33 cellular contexts compared by ENCODE assay signal in the genomic region with DNA sequence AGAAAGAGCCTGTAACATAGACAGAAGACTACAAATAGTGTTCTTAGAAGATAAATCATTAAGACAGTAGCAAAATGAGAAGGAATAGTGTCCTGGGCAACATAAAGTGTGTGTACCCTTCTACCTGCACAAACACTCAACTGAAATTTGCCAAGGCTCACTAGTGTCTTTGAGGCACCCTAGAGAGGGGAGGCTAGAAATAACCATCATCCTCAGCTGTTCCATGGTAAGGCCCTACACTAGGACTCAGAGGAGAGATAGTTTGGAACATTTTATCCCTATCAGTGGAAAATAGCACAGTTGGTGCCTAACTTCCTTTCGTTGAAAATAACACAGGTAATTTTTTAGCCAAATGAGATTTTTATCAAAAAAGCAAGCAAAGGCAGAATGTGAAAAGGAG.
"Had no signal": no experiment of that assay in that cellular context is flagged by ENCODE, and none has a peak within 500 bp of the region (broad histone marks: within the 10 kb centered on the region; RNA-seq: fewer than 3 reads in every experiment).

No MANE protein-coding gene starts in this region.

- H3K4me1 Mint-ChIP-seq: activated CD4-positive, alpha-beta memory T cell treated with anti-CD3 and anti-CD28 coated beads, Interleukin-2, amount 10 ng/mL, durations not matched to agents 7 days and 5 days; activated CD8-positive, alpha-beta memory T cell treated with anti-CD3 and anti-CD28 coated beads, Interleukin-2, amount 10 ng/mL, durations not matched to agents 7 days and 5 days; activated naive CD8-positive, alpha-beta T cell treated with anti-CD3 and anti-CD28 coated beads, Interleukin-2, amount 10 ng/mL, durations not matched to agents 7 days and 5 days had no signal

- H3K9ac ChIP-seq: KMS-11 had no signal

- H3K36me3 ChIP-seq: ascending aorta, Peyer's patch, SJCRH30, WERI-Rb-1 had no signal

- H3K27me3 ChIP-seq: ascending aorta, Peyer's patch, SJCRH30 had no signal

- H3K4me1 ChIP-seq: ascending aorta had no signal

- H3K4me3 ChIP-seq: ascending aorta, Peyer's patch, SJCRH30, SK-N-MC had no signal

- H3K27ac ChIP-seq: ascending aorta, KMS-11, Peyer's patch, RWPE1, SJCRH30, SK-N-MC, WERI-Rb-1 had no signal

- H3K27me3 Mint-ChIP-seq: activated CD4-positive, alpha-beta memory T cell treated with anti-CD3 and anti-CD28 coated beads, Interleukin-2, amount 10 ng/mL, durations not matched to agents 7 days and 5 days had no signal

- H3K4me3 Mint-ChIP-seq: activated CD4-positive, alpha-beta memory T cell treated with anti-CD3 and anti-CD28 coated beads, Interleukin-2, amount 10 ng/mL, durations not matched to agents 7 days and 5 days; activated CD8-positive, alpha-beta memory T cell treated with anti-CD3 and anti-CD28 coated beads, Interleukin-2, amount 10 ng/mL, durations not matched to agents 7 days and 5 days; activated naive CD8-positive, alpha-beta T cell treated with anti-CD3 and anti-CD28 coated beads, Interleukin-2, amount 10 ng/mL, durations not matched to agents 7 days and 5 days had no signal

- H3K4me2 ChIP-seq: KMS-11 had no signal

- H3K9me3 ChIP-seq: ascending aorta, Peyer's patch, SJCRH30 had no signal

- ATAC-seq: activated CD8-positive, alpha-beta memory T cell treated with anti-CD3 and anti-CD28 coated beads, Interleukin-2, amount 10 ng/mL, durations not matched to agents 7 days and 5 days; PC-3 had no signal

- H3K9me3 Mint-ChIP-seq: activated CD4-positive, alpha-beta memory T cell treated with anti-CD3 and anti-CD28 coated beads, Interleukin-2, amount 10 ng/mL, durations not matched to agents 7 days and 5 days; activated naive CD8-positive, alpha-beta T cell treated with anti-CD3 and anti-CD28 coated beads, Interleukin-2, amount 10 ng/mL, durations not matched to agents 7 days and 5 days had no signal

- H3K27ac Mint-ChIP-seq: activated CD4-positive, alpha-beta memory T cell treated with anti-CD3 and anti-CD28 coated beads, Interleukin-2, amount 10 ng/mL, durations not matched to agents 7 days and 5 days; activated CD8-positive, alpha-beta memory T cell treated with anti-CD3 and anti-CD28 coated beads, Interleukin-2, amount 10 ng/mL, durations not matched to agents 7 days and 5 days; activated naive CD8-positive, alpha-beta T cell treated with anti-CD3 and anti-CD28 coated beads, Interleukin-2, amount 10 ng/mL, durations not matched to agents 7 days and 5 days had no signal

- H3K36me3 Mint-ChIP-seq: activated CD8-positive, alpha-beta memory T cell treated with anti-CD3 and anti-CD28 coated beads, Interleukin-2, amount 10 ng/mL, durations not matched to agents 7 days and 5 days; activated naive CD8-positive, alpha-beta T cell treated with anti-CD3 and anti-CD28 coated beads, Interleukin-2, amount 10 ng/mL, durations not matched to agents 7 days and 5 days had no signal

- DNase-seq: activated CD4-positive, alpha-beta memory T cell treated with anti-CD3 and anti-CD28 coated beads, Interleukin-2, amount 10 ng/mL, durations not matched to agents 7 days and 5 days; activated CD4-positive, alpha-beta T cell treated with anti-CD3 and anti-CD28 coated beads for 1 hour; activated CD4-positive, alpha-beta T cell treated with anti-CD3 and anti-CD28 coated beads for 48 hours; activated CD4-positive, CD25-positive, alpha-beta regulatory T cell; activated CD8-positive, alpha-beta memory T cell treated with anti-CD3 and anti-CD28 coated beads for 24 hours; activated CD8-positive, alpha-beta memory T cell treated with anti-CD3 and anti-CD28 coated beads, Interleukin-2, amount 10 ng/mL, durations not matched to agents 7 days and 5 days; activated CD8-positive, alpha-beta memory T cell treated with anti-CD3 and anti-CD28 coated beads, Interleukin-2, amount 50 U/mL, for 48 hours; activated effector memory CD4-positive, alpha-beta T cell treated with anti-CD3 and anti-CD28 coated beads, Interleukin-2, amount 50 U/mL, for 16 hours; activated naive CD4-positive, alpha-beta T cell; activated naive CD4-positive, alpha-beta T cell treated with anti-CD3 and anti-CD28 coated beads, Interleukin-2, amount 50 U/mL, for 16 hours; activated naive CD8-positive, alpha-beta T cell treated with anti-CD3 and anti-CD28 coated beads, Interleukin-2, amount 10 ng/mL, durations not matched to agents 7 days and 5 days; activated T-cell treated with anti-CD3 and anti-CD28 coated beads, Interleukin-2, amount 50 U/mL, for 48 hours; amygdala; MM.1S; MV-4-11; NCI-H1092; NCI-H1436 treated with DMSO at 0.1 percent for 48 hours; NCI-H1694 treated with DMSO at 0.1 percent for 48 hours; NCI-H2029; NCI-H510A; NCI-H526; NCI-H748 treated with DMSO at 0.1 percent for 48 hours; NK-92 treated with Interleukin-12 subunit alpha and Interleukin-12 subunit beta, amount 100 ng/mL, for 24 hours; PC-3; Peyer's patch; SHP77; SJCRH30; T1000; WERI-Rb-1 had no signal
